Comparison of ENCODE assay signal across 8 cellular contexts in genomic region chrX:276588-277171, GRCh38. TPM values are rescaled to one million over a fixed set of nuclear protein-coding genes. Genes with fewer than 3 reads are reported as not detected.
DNase-seq lines count a peak whose midpoint lies in the region; ATAC-seq, FAIRE-seq and TF ChIP-seq lines count a peak whose summit lies in the region.

No MANE protein-coding gene starts in this region.

- peak overlapping the region; percentile 1; the same call in 1 of the 2 replicates for H3K27ac ChIP-seq in DOHH2 (ENCODE audit: low read depth, low read length)
- no peak overlapping the region for H3K27ac ChIP-seq in effector memory CD4-positive, alpha-beta T cell (ENCODE audit: insufficient read depth, low read length, poor library complexity, severe bottlenecking)
- H3K27ac ChIP-seq in vagina, result no peak overlapping the region

- peak overlapping the region; percentile 78 for H3K4me3 ChIP-seq in DOHH2 (ENCODE audit: low read length)
- H3K4me3 ChIP-seq in effector memory CD4-positive, alpha-beta T cell (ENCODE audit: insufficient read depth, low read depth, low read length, poor library complexity, severe bottlenecking), result peak overlapping the region; percentile 71
- H3K4me3 ChIP-seq in mononuclear cell (ENCODE audit: low read length), result peak overlapping the region; percentile 54
- H3K4me3 ChIP-seq in vagina, result peak overlapping the region; percentile 53 to 55

- peaks cover 23% of the 10 kb centered on the region for H3K79me2 ChIP-seq in DOHH2 (ENCODE audit: control insufficient read depth, low read length)

- TF ChIP-seq POLR2A in vagina (IDR thresholded peaks at IDR 0.05), result no peak

- DNase-seq in HCEC 1CT (peak; percentile 50), RCC 7860 (ENCODE audit: low spot score) (peak; percentile 14), vagina (ENCODE audit: extremely low spot score in 2 of 2) (no peak), NCI-H1930 (lab: John Stamatoyannopoulos, UW) (no peak)
- DNase-seq in effector memory CD4-positive, alpha-beta T cell, result no peak

- H3K36me3 ChIP-seq in DOHH2 (ENCODE audit: control insufficient read depth, low read length) (peaks cover 5% of the 10 kb centered on the region), vagina (no peaks in the 10 kb centered on the region)
- H3K36me3 ChIP-seq in effector memory CD4-positive, alpha-beta T cell (ENCODE audit: control insufficient read depth, insufficient read depth, low read length), result no peaks in the 10 kb centered on the region

- no peaks in the 10 kb centered on the region for H3K9me3 ChIP-seq in DOHH2 (ENCODE audit: control insufficient read depth, insufficient read depth, low read length)
- no peaks in the 10 kb centered on the region for H3K9me3 ChIP-seq in effector memory CD4-positive, alpha-beta T cell (ENCODE audit: control insufficient read depth, low read length)
- H3K9me3 ChIP-seq in mononuclear cell (ENCODE audit: low read depth, low read length), result no peaks in the 10 kb centered on the region
- H3K9me3 ChIP-seq in vagina, result no peaks in the 10 kb centered on the region

- no peak for ATAC-seq in HG03025 (IDR thresholded peaks at IDR 0.05; ENCODE audit: low FRiP score, unreplicated experiment)

- peaks cover 18% of the 10 kb centered on the region for H3F3A ChIP-seq in DOHH2 (ENCODE audit: control insufficient read depth, insufficient read depth)

- no peak for FAIRE-seq in RCC 7860 (lab: Jason Lieb, UNC)

- TF ChIP-seq CTCF in DOHH2 (IDR thresholded peaks at IDR 0.05; ENCODE audit: low read depth, low read length, poor library complexity, severe bottlenecking) (no peak), vagina (IDR thresholded peaks at IDR 0.05) (no peak)

- no peaks in the 10 kb centered on the region for H4K20me1 ChIP-seq in DOHH2 (ENCODE audit: control insufficient read depth, insufficient read depth, low read depth, low read length)

- H3K4me1 ChIP-seq in DOHH2 (ENCODE audit: control insufficient read depth, low read length) (peaks cover 45% of the 10 kb centered on the region), mononuclear cell (ENCODE audit: insufficient read depth, low read length) (peaks cover 19% of the 10 kb centered on the region), vagina (peaks cover 22% of the 10 kb centered on the region)
- H3K4me1 ChIP-seq in effector memory CD4-positive, alpha-beta T cell (ENCODE audit: control insufficient read depth, insufficient read depth, low read length, poor library complexity, severe bottlenecking), result peaks cover 16% of the 10 kb centered on the region

- H3K27me3 ChIP-seq in DOHH2 (ENCODE audit: control insufficient read depth, low read length) (no peaks in the 10 kb centered on the region), mononuclear cell (ENCODE audit: insufficient read depth, low read length) (no peaks in the 10 kb centered on the region), vagina (no peaks in the 10 kb centered on the region)
- H3K27me3 ChIP-seq in effector memory CD4-positive, alpha-beta T cell (replicated peaks; ENCODE audit: control insufficient read depth, insufficient read depth, low read length, poor library complexity, severe bottlenecking), result no peaks in the 10 kb centered on the region

- H3K4me2 ChIP-seq in DOHH2 (ENCODE audit: low read length), result peak overlapping the region; percentile 78

- H3K9me2 ChIP-seq in DOHH2 (replicated peaks; ENCODE audit: control insufficient read depth, low read length), result no peaks in the 10 kb centered on the region

- intact Hi-C loops in vagina (cut with DNase I), result no loop called here

RNA-seq across cellular contexts. Expression of gene PLCXD1, which starts 4.5 kb away (rescaled TPM):
- total RNA-seq in mononuclear cell (6.9 TPM), vagina (14.0 TPM)

RNA-seq across cellular contexts. Expression of gene GTPBP6, which starts 41.9 kb away (rescaled TPM):
- 27.4 TPM for total RNA-seq in mononuclear cell
- 30.9 TPM for total RNA-seq in vagina

Comparison
In these comparisons a context has a peak if more than half of its experiments do, and no peak if none do; other contexts are left out.
1. DNase-seq: peak in HCEC 1CT (single experiment) and RCC 7860 (single experiment); none in effector memory CD4-positive, alpha-beta T cell (0 of 3), vagina (0 of 2) and NCI-H1930 (0 of 2).
2. Peak in every context shown above with its lines, with median percentiles within 50 percentile points of each other: H3K4me3 ChIP-seq.